18 cellular contexts compared by ENCODE assay signal in the genomic region with DNA sequence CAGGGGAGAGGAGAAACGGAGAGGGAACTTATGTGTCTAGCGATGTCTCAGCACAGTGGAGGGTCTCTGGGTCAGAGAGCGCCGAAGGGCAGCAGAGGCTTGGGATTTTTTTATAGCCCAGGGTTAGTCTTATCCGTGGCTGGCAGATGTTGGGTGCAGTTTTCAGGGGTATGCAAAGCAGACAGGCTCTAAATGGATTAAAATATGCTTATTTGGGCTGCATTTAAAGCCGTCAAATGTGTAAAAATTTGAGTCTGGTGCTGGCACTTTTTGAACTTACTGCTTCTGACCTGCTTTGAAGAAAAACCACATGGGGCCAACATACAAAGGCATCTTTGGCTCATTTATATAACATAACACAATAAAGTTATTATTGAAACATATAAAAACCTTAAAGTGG.
A peak's percentile ranks its signal among the peaks of the same experiment; 100 is the strongest.
DNase-seq lines count a peak whose midpoint lies in the region; ATAC-seq and TF ChIP-seq lines count a peak whose summit lies in the region.
"Had no signal": no experiment of that assay in that cellular context is flagged by ENCODE, and none has a peak within 500 bp of the region (broad histone marks: within the 10 kb centered on the region; RNA-seq: fewer than 3 reads in every experiment).

No MANE protein-coding gene starts in this region.

- H3F3A ChIP-seq in GM23338 (replicated peaks; ENCODE audit: low read depth), result no peaks in the 10 kb centered on the region
- H3F3A ChIP-seq in Loucy (ENCODE audit: low read depth), result no peaks in the 10 kb centered on the region

- H3K4me1 ChIP-seq in GM23338 (ENCODE audit: insufficient read depth), result 0 out of 2 replicates have a peak, but pooled peaks cover 2% of the 10 kb centered on the region
- peaks cover 40% of the 10 kb centered on the region for H3K4me1 ChIP-seq in Loucy (ENCODE audit: insufficient read depth, low read length, poor library complexity, severe bottlenecking)
- H3K4me1 ChIP-seq in skeletal muscle tissue (ENCODE audit: control insufficient read depth in 3 of 3, insufficient read depth in 3 of 3, low read length in 3 of 3), result peaks cover 18 to 23% (median 21%) of the 10 kb centered on the region in 3 donors
- peaks cover 6 to 22% (median 7%) of the 10 kb centered on the region in 4 donors for H3K4me1 ChIP-seq in esophagus muscularis mucosa
- H3K4me1 ChIP-seq: SJSA1 had no signal

- H3K36me3 Mint-ChIP-seq in GM23338 (ENCODE audit: low read depth), result no peaks in the 10 kb centered on the region; the same call in 2 of the 3 replicates

- no peaks in the 10 kb centered on the region for H3K9me3 Mint-ChIP-seq in GM23338

- H3K4me2 ChIP-seq in GM23338 (no peak overlapping the region), Loucy (ENCODE audit: low read depth, low read length, poor library complexity, severe bottlenecking) (no peak overlapping the region)

- H3K79me2 ChIP-seq in GM23338 (replicated peaks; ENCODE audit: insufficient read depth) (no peaks in the 10 kb centered on the region), Loucy (ENCODE audit: insufficient read depth, low read length) (peaks cover 17% of the 10 kb centered on the region)

- H3K9me2 ChIP-seq in GM23338 (ENCODE audit: insufficient read depth) (no peaks in the 10 kb centered on the region), Loucy (replicated peaks; ENCODE audit: low read depth, low read length) (no peaks in the 10 kb centered on the region)

- WGBS in esophagus muscularis mucosa, result 89% methylated on average over 6 of the region's 6 CpGs

- ATAC-seq in GM23338 (no peak), GM18517 (IDR thresholded peaks at IDR 0.05; ENCODE audit: unreplicated experiment) (no peak)

- H3K27ac ChIP-seq in GM23338 (ENCODE audit: low read depth) (no peak overlapping the region), coronary artery (peak overlapping the region; percentile 17 to 48), skeletal muscle tissue (ENCODE audit: low read depth, low read length) (peak overlapping the region; percentile 91), esophagus muscularis mucosa (replicated peaks in 1 of 4) (no peak overlapping the region)
- H3K27ac ChIP-seq: SJSA1 had no signal

- H2AFZ ChIP-seq in GM23338 (no peak overlapping the region), Loucy (ENCODE audit: low read length) (no peak overlapping the region)

- intact Hi-C loops in esophagus muscularis mucosa (cut with DNase I), result loop anchor here (10.0 kb wide), 1 partner anchor 101 kb away; no protein-coding TSS in a partner anchor

- H3K27me3 ChIP-seq in GM23338 (ENCODE audit: insufficient read depth) (no peaks in the 10 kb centered on the region), Loucy (ENCODE audit: insufficient read depth, low read length, poor library complexity, severe bottlenecking) (no peaks in the 10 kb centered on the region), skeletal muscle tissue (ENCODE audit: control insufficient read depth in 3 of 3, insufficient read depth in 3 of 3, low read length in 3 of 3) (no peaks in the 10 kb centered on the region), esophagus muscularis mucosa (no peaks in the 10 kb centered on the region)
- H3K27me3 ChIP-seq: MG63, SJSA1 had no signal

- H3K4me3 Mint-ChIP-seq in GM23338, result no peak overlapping the region

- H3K27ac Mint-ChIP-seq in GM23338, result peak overlapping the region; percentile 77; the same call in 1 of the 2 replicates

- H3K9me3 ChIP-seq in Loucy (ENCODE audit: insufficient read depth, low read depth, low read length) (no peaks in the 10 kb centered on the region), skeletal muscle tissue (ENCODE audit: control insufficient read depth in 3 of 3, low read length in 3 of 3) (no peaks in the 10 kb centered on the region), esophagus muscularis mucosa (no peaks in the 10 kb centered on the region)
- H3K9me3 ChIP-seq: Caco-2, MG63, SJSA1 had no signal

- no peak for TF ChIP-seq EP300 in esophagus muscularis mucosa (IDR thresholded peaks at IDR 0.05)

- no peaks in the 10 kb centered on the region for H3K36me3 ChIP-seq in GM23338 (ENCODE audit: insufficient read depth)
- no peaks in the 10 kb centered on the region for H3K36me3 ChIP-seq in Loucy (ENCODE audit: insufficient read depth, low read length)
- peaks cover 3 to 11% (median 3%) of the 10 kb centered on the region in 3 donors for H3K36me3 ChIP-seq in skeletal muscle tissue (ENCODE audit: control insufficient read depth in 3 of 3, insufficient read depth in 3 of 3, low read length in 3 of 3)
- peaks cover 4 to 68% (median 31%) of the 10 kb centered on the region in 4 donors for H3K36me3 ChIP-seq in esophagus muscularis mucosa
- H3K36me3 ChIP-seq: MG63 had no signal

- H3K27me3 Mint-ChIP-seq in GM23338 (ENCODE audit: insufficient read depth, low read depth, poor library complexity), result no peaks in the 10 kb centered on the region

- H3K4me3 ChIP-seq in GM23338, result no peak overlapping the region
- no peak overlapping the region for H3K4me3 ChIP-seq in Loucy (ENCODE audit: low read length, poor library complexity, severe bottlenecking)
- H3K4me3 ChIP-seq in coronary artery, result no peak overlapping the region
- peak overlapping the region in 1 of 3 donors; percentile 51 for H3K4me3 ChIP-seq in skeletal muscle tissue (ENCODE audit: low read length in 3 of 3)
- no peak overlapping the region for H3K4me3 ChIP-seq in esophagus muscularis mucosa
- H3K4me3 ChIP-seq: MG63, SJSA1 had no signal

- H3K4me1 Mint-ChIP-seq in GM23338, result peaks cover 16% of the 10 kb centered on the region

- TF ChIP-seq POLR2A in esophagus muscularis mucosa (IDR thresholded peaks at IDR 0.05; ENCODE audit: low read depth), result no peak

- TF ChIP-seq CTCF in GM23338 (conservative IDR thresholded peaks at IDR 0.05; ENCODE audit: low read depth in 2 of 2) (no peak), Loucy (conservative IDR thresholded peaks at IDR 0.05; ENCODE audit: low read length) (no peak), coronary artery (IDR thresholded peaks at IDR 0.05) (no peak), esophagus muscularis mucosa (IDR thresholded peaks at IDR 0.05) (no peak)

- no peak for DNase-seq in GM23338 (ENCODE audit: low spot score)
- no peak for DNase-seq in coronary artery (ENCODE audit: low spot score)
- DNase-seq in esophagus muscularis mucosa (ENCODE audit: extremely low spot score), result no peak
- no peak for DNase-seq in cortex of kidney (lab: John Stamatoyannopoulos, UW)
- DNase-seq: Caco-2, EL, KG1, MG63, NCI-H1105, NCI-H1694 treated with DMSO at 0.1 percent for 48 hours, NCI-H2107, NCI-H345, NCI-H526, RPMI8226 had no signal

- no peaks in the 10 kb centered on the region for H4K20me1 ChIP-seq in GM23338 (replicated peaks; ENCODE audit: insufficient read depth)
- H4K20me1 ChIP-seq in Loucy (ENCODE audit: insufficient read depth, low read length, poor library complexity, severe bottlenecking), result no peaks in the 10 kb centered on the region

- H3K9ac ChIP-seq in Loucy (ENCODE audit: low read depth, low read length, poor library complexity, severe bottlenecking) (peak overlapping the region; percentile 73), skeletal muscle tissue (ENCODE audit: low read depth in 1 of 3, low read length in 3 of 3) (peak overlapping the region; percentile 17 to 40 (median 38))

Comparison
In these comparisons a context has a peak if more than half of its experiments do, and no peak if none do; other contexts are left out.
1. H3K27ac ChIP-seq: peak in coronary artery (2 of 2) and skeletal muscle tissue (single experiment); none in GM23338 (single experiment) and esophagus muscularis mucosa (0 of 4).